ENCODE assay signal across 22 cellular contexts in genomic region chr11:115462004-115462541, GRCh38. TPM values are rescaled to one million over a fixed set of nuclear protein-coding genes. Genes with fewer than 3 reads are reported as not detected.
DNase-seq lines count a peak whose midpoint lies in the region; ATAC-seq and TF ChIP-seq lines count a peak whose summit lies in the region.
"Had no signal": no experiment of that assay in that cellular context is flagged by ENCODE, and none has a peak within 500 bp of the region (broad histone marks: within the 10 kb centered on the region; RNA-seq: fewer than 3 reads in every experiment).

No MANE protein-coding gene starts in this region.

- intact Hi-C loops in Right ventricle myocardium inferior (cut with DNase I): no loop called here
- intact Hi-C loops in cardiac septum (cut with DNase I): loop anchor here (10.0 kb wide), 1 partner anchor 127 kb away; no protein-coding TSS in a partner anchor
- intact Hi-C loops in spleen (cut with DNase I; ENCODE audit: low total_unique reads): no loop called here

- no peak overlapping the region for H3K27ac ChIP-seq in spleen
- H3K27ac ChIP-seq: Peyer's patch, SK-N-MC, stomach had no signal

- ATAC-seq in Right ventricle myocardium inferior (peak; percentile 68), GM21515 (IDR thresholded peaks at IDR 0.05; ENCODE audit: unreplicated experiment) (no peak)
- ATAC-seq: activated CD8-positive, alpha-beta T cell treated with anti-CD3 and anti-CD28 coated beads for 36 hours; effector memory CD8-positive, alpha-beta T cell had no signal

- H3K9me3 Mint-ChIP-seq in activated T-cell treated with anti-CD3 and anti-CD28 coated beads, Interleukin-2, amount 50 U/mL, for 24 hours: no peaks in the 10 kb centered on the region
- H3K9me3 Mint-ChIP-seq: activated CD8-positive, alpha-beta T cell treated with anti-CD3 and anti-CD28 coated beads for 36 hours; activated naive CD4-positive, alpha-beta T cell treated with anti-CD3 and anti-CD28 coated beads for 36 hours; effector memory CD8-positive, alpha-beta T cell had no signal

- H3K36me3 Mint-ChIP-seq in activated T-cell treated with anti-CD3 and anti-CD28 coated beads, Interleukin-2, amount 50 U/mL, for 24 hours (ENCODE audit: low read depth): no peaks in the 10 kb centered on the region

- no peak overlapping the region for H3K27ac Mint-ChIP-seq in activated T-cell treated with anti-CD3 and anti-CD28 coated beads, Interleukin-2, amount 50 U/mL, for 24 hours
- H3K27ac Mint-ChIP-seq: activated CD8-positive, alpha-beta T cell treated with anti-CD3 and anti-CD28 coated beads for 36 hours; activated naive CD4-positive, alpha-beta T cell treated with anti-CD3 and anti-CD28 coated beads for 36 hours; effector memory CD8-positive, alpha-beta T cell had no signal

- H3K9me3 ChIP-seq in spleen: no peaks in the 10 kb centered on the region
- H3K9me3 ChIP-seq: BE2C, Peyer's patch, stomach had no signal

- peaks cover 0 to 7% (median 0%) of the 10 kb centered on the region in 7 donors for H3K27me3 ChIP-seq in spleen (replicated peaks in 1 of 7)
- H3K27me3 ChIP-seq: BE2C, Peyer's patch, stomach had no signal

- TF ChIP-seq POLR2A in spleen (IDR thresholded peaks at IDR 0.05): no peak

- TF ChIP-seq CTCF in spleen (IDR thresholded peaks at IDR 0.05 in 8 of 11, conservative IDR thresholded peaks at IDR 0.05 in 3 of 11): no peak

- H3K4me1 ChIP-seq in spleen: no peaks in the 10 kb centered on the region
- H3K4me1 ChIP-seq: Peyer's patch, stomach had no signal

- DNase-seq in Right ventricle myocardium inferior (ENCODE audit: missing footprints) (no peak), cardiac septum (ENCODE audit: low spot score) (no peak), glomerular visceral epithelial cell (ENCODE audit: extremely low spot score) (peak; percentile 25), kidney glomerular epithelial cell (lab: John Stamatoyannopoulos, UW) (peak; percentile 44), NCI-H1930 (lab: John Stamatoyannopoulos, UW) (no peak), spleen (no peak)
- DNase-seq in activated T-cell treated with anti-CD3 and anti-CD28 coated beads, Interleukin-2, amount 50 U/mL, for 24 hours: no peak
- DNase-seq: activated CD4-positive, CD25-positive, alpha-beta regulatory T cell; activated CD8-positive, alpha-beta T cell treated with anti-CD3 and anti-CD28 coated beads for 36 hours; activated naive CD4-positive, alpha-beta T cell treated with anti-CD3 and anti-CD28 coated beads for 36 hours; activated T-cell treated with anti-CD3 and anti-CD28 coated beads, Interleukin-2, amount 50 U/mL, for 48 hours; BE2C; Calu3; effector memory CD8-positive, alpha-beta T cell; NCI-H1105; NCI-H2107; NCI-H510A; Peyer's patch; stimulated activated CD4-positive, alpha-beta T cell treated with anti-CD3 and anti-CD28 coated beads, Interleukin-12 subunit alpha, Interleukin-12 subunit beta, amount 100 ng/mL, for 4 hours; stomach had no signal

- no peaks in the 10 kb centered on the region for H3K4me1 Mint-ChIP-seq in activated T-cell treated with anti-CD3 and anti-CD28 coated beads, Interleukin-2, amount 50 U/mL, for 24 hours (ENCODE audit: low read depth)

- no peaks in the 10 kb centered on the region for H3K36me3 ChIP-seq in spleen
- H3K36me3 ChIP-seq: BE2C, Peyer's patch, stomach had no signal

- H3K4me3 Mint-ChIP-seq in activated T-cell treated with anti-CD3 and anti-CD28 coated beads, Interleukin-2, amount 50 U/mL, for 24 hours: no peak overlapping the region
- H3K4me3 Mint-ChIP-seq: activated CD8-positive, alpha-beta T cell treated with anti-CD3 and anti-CD28 coated beads for 36 hours; activated naive CD4-positive, alpha-beta T cell treated with anti-CD3 and anti-CD28 coated beads for 36 hours; effector memory CD8-positive, alpha-beta T cell had no signal

- 79 to 84% (median 82%) methylated on average over 18 of the region's 18 CpGs for WGBS in spleen, 5 donors

- H3K4me3 ChIP-seq in spleen: no peak overlapping the region
- H3K4me3 ChIP-seq: Peyer's patch, SK-N-MC, stomach had no signal

- no peaks in the 10 kb centered on the region for H3K27me3 Mint-ChIP-seq in activated T-cell treated with anti-CD3 and anti-CD28 coated beads, Interleukin-2, amount 50 U/mL, for 24 hours

RNA-seq across cellular contexts. Expression of gene CADM1, which starts 42.1 kb away (rescaled TPM):
- total RNA-seq in Right ventricle myocardium inferior: 42.4 TPM
- 36.0 TPM for total RNA-seq in cardiac septum
- total RNA-seq in spleen: 10 to 100 TPM in 5 of 7 donors, 1 to 10 TPM in 2; 9.5 to 18.8 (median 12.0) TPM
- polyA plus RNA-seq in spleen: 1 to 10 TPM; 1.4 to 3.4 (median 2.1) TPM

Comparison
In these comparisons a context has a peak if more than half of its experiments do, and no peak if none do; other contexts are left out.
1. DNase-seq: peak in glomerular visceral epithelial cell (single experiment) and kidney glomerular epithelial cell (single experiment); none in Right ventricle myocardium inferior (single experiment), cardiac septum (single experiment), NCI-H1930 (0 of 2), spleen (single experiment) and activated T-cell treated with anti-CD3 and anti-CD28 coated beads, Interleukin-2, amount 50 U/mL, for 24 hours (single experiment).